In genomic region chr10:35950221-35950620, GRCh38 we compare ENCODE assay signal across 1 cellular context.
TF ChIP-seq lines count a peak whose summit lies in the region.

No MANE protein-coding gene starts in this region.

TF ChIP-seq in GM23338, 12 proteins besides CTCF, POLR2A, EP300 and RAD21 (continued from another document):
- no peak for TF ChIP-seq ZNF462 (CRISPR knock-in tag; IDR thresholded peaks at IDR 0.05)
- TF ChIP-seq REST (IDR thresholded peaks at IDR 0.05; ENCODE audit: unreplicated experiment) = no peak
- no peak for TF ChIP-seq ETS1 (IDR thresholded peaks at IDR 0.05)
- no peak for TF ChIP-seq ZNF114 (CRISPR knock-in tag; IDR thresholded peaks at IDR 0.05)
- TF ChIP-seq STAT1 (IDR thresholded peaks at IDR 0.05; ENCODE audit: unreplicated experiment) = no peak
- no peak for TF ChIP-seq CREB1 (CRISPR knock-in tag; IDR thresholded peaks at IDR 0.05; ENCODE audit: low read depth)
- no peak for TF ChIP-seq JUNB (IDR thresholded peaks at IDR 0.05; ENCODE audit: unreplicated experiment)
- TF ChIP-seq EZH2phosphoT487 (IDR thresholded peaks at IDR 0.05; ENCODE audit: unreplicated experiment) = no peak
- no peak for TF ChIP-seq ZNF331 (CRISPR knock-in tag; IDR thresholded peaks at IDR 0.05; ENCODE audit: low read depth)
- TF ChIP-seq EZH2 (IDR thresholded peaks at IDR 0.05; ENCODE audit: low read depth, unreplicated experiment) = no peak
